8 cellular contexts compared by ENCODE assay signal in genomic region chr1:230066466-230067404, GRCh38. TPM values are rescaled to one million over a fixed set of nuclear protein-coding genes. Genes with fewer than 3 reads are reported as not detected.
DNase-seq lines count a peak whose midpoint lies in the region; ATAC-seq and TF ChIP-seq lines count a peak whose summit lies in the region.

Gene GALNT2 (plus strand): TSS chr1:230067238. CDS start chr1:230067281, 43 bp downstream.

- H3K4me3 Mint-ChIP-seq in activated T-helper 17 cell treated with anti-CD3 and anti-CD28 coated beads, Interleukin-2, amount 50 U/mL, for 72 hours = peak within 1 kb of the TSS; percentile 90
- peak within 1 kb of the TSS; percentile 84 to 95 (median 90) for H3K4me3 Mint-ChIP-seq in naive thymus-derived CD8-positive, alpha-beta T cell
- H3K4me3 Mint-ChIP-seq in stimulated activated naive B cell treated with anti-CD40 and anti-IgM and Interleukin-4, amounts not matched to agents 10 μg/mL and 1 μg/mL and 100 μg/mL, for 72 hours = peak within 1 kb of the TSS; percentile 94 to 98

- no peaks in the 10 kb centered on the region for H3K9me3 ChIP-seq in RWPE2 (ENCODE audit: severe bottlenecking)

- H3K36me3 ChIP-seq in RWPE2 (ENCODE audit: low read depth) = no peaks in the 10 kb centered on the region

- no peaks in the 10 kb centered on the region for H3K27me3 ChIP-seq in RWPE2 (ENCODE audit: insufficient read depth, poor library complexity, severe bottlenecking)

- TF ChIP-seq CTCF in RWPE2 (IDR thresholded peaks at IDR 0.05; ENCODE audit: poor library complexity, severe bottlenecking) = no peak
- TF ChIP-seq CTCF in fibroblast of mammary gland (conservative IDR thresholded peaks at IDR 0.05; ENCODE audit: control insufficient read depth, insufficient read depth, low read depth, low read length) = no peak

- H3K27ac ChIP-seq in RWPE2 (ENCODE audit: poor library complexity, severe bottlenecking) = peak within 1 kb of the TSS; percentile 70

- peak within 1 kb of the TSS; percentile 66 for H3K4me3 ChIP-seq in RWPE2 (ENCODE audit: severe bottlenecking)
- H3K4me3 ChIP-seq in fibroblast of mammary gland (ENCODE audit: control insufficient read depth, low read depth, low read length) = peak within 1 kb of the TSS; percentile 86

- peak within 1 kb of the TSS; percentile 77 for H3K27ac Mint-ChIP-seq in activated T-helper 17 cell treated with anti-CD3 and anti-CD28 coated beads, Interleukin-2, amount 50 U/mL, for 72 hours
- H3K27ac Mint-ChIP-seq in naive thymus-derived CD8-positive, alpha-beta T cell = peak within 1 kb of the TSS; percentile 81 to 96 (median 94)
- H3K27ac Mint-ChIP-seq in stimulated activated naive B cell treated with anti-CD40 and anti-IgM and Interleukin-4, amounts not matched to agents 10 μg/mL and 1 μg/mL and 100 μg/mL, for 72 hours = peak within 1 kb of the TSS; percentile 97

- H3K4me1 ChIP-seq in RWPE2 (ENCODE audit: insufficient read depth, poor library complexity, severe bottlenecking) = no peaks in the 10 kb centered on the region

- POLR2A ChIA-PET in naive thymus-derived CD8-positive, alpha-beta T cell (lab: Charles Lee) = interaction anchor here (1.0 to 1.5 kb wide), 3 partner anchors 12 to 509 kb away, joined by 3 to 5 read pairs (median 4); partner anchors contain the start of gene ABCB10

- peak; percentile 82 for ATAC-seq in RWPE2 (ENCODE audit: low read depth)
- ATAC-seq in activated T-helper 17 cell treated with anti-CD3 and anti-CD28 coated beads, Interleukin-2, amount 50 U/mL, for 72 hours (replicated peaks) = peak; percentile 90
- ATAC-seq in naive thymus-derived CD8-positive, alpha-beta T cell = peak; percentile 81 to 86
- peak; percentile 84 to 90 for ATAC-seq in stimulated activated naive B cell treated with anti-CD40 and anti-IgM and Interleukin-4, amounts not matched to agents 10 μg/mL and 1 μg/mL and 100 μg/mL, for 72 hours (replicated peaks)

- no peaks in the 10 kb centered on the region for H3K27me3 Mint-ChIP-seq in activated T-helper 17 cell treated with anti-CD3 and anti-CD28 coated beads, Interleukin-2, amount 50 U/mL, for 72 hours
- no peaks in the 10 kb centered on the region for H3K27me3 Mint-ChIP-seq in naive thymus-derived CD8-positive, alpha-beta T cell
- H3K27me3 Mint-ChIP-seq in stimulated activated naive B cell treated with anti-CD40 and anti-IgM and Interleukin-4, amounts not matched to agents 10 μg/mL and 1 μg/mL and 100 μg/mL, for 72 hours = no peaks in the 10 kb centered on the region

- DNase-seq in EL = peak; percentile 90
- peak; percentile 77 for DNase-seq in H4 (ENCODE audit: low spot score)
- DNase-seq in LoVo (ENCODE audit: low spot score) = peak; percentile 93
- DNase-seq in RWPE2 (ENCODE audit: low spot score) = no peak
- DNase-seq in fibroblast of mammary gland (ENCODE audit: low read depth) = peak; percentile 74
- DNase-seq in naive thymus-derived CD8-positive, alpha-beta T cell = peak; percentile 83 to 93 (median 88)
- DNase-seq in stimulated activated naive B cell treated with anti-CD40 and anti-IgM and Interleukin-4, amounts not matched to agents 10 μg/mL and 1 μg/mL and 100 μg/mL, for 72 hours = peak; percentile 88

- peaks cover 12% of the 10 kb centered on the region for H3K36me3 Mint-ChIP-seq in activated T-helper 17 cell treated with anti-CD3 and anti-CD28 coated beads, Interleukin-2, amount 50 U/mL, for 72 hours (ENCODE audit: low read depth)
- H3K36me3 Mint-ChIP-seq in naive thymus-derived CD8-positive, alpha-beta T cell = peaks cover 0 to 3% (median 0%) of the 10 kb centered on the region in 3 donors
- H3K36me3 Mint-ChIP-seq in stimulated activated naive B cell treated with anti-CD40 and anti-IgM and Interleukin-4, amounts not matched to agents 10 μg/mL and 1 μg/mL and 100 μg/mL, for 72 hours = peaks cover 2 to 8% of the 10 kb centered on the region in 2 donors

- peaks cover 3% of the 10 kb centered on the region for H3K9me3 Mint-ChIP-seq in activated T-helper 17 cell treated with anti-CD3 and anti-CD28 coated beads, Interleukin-2, amount 50 U/mL, for 72 hours
- peaks cover 0 to 3% (median 0%) of the 10 kb centered on the region in 9 donors for H3K9me3 Mint-ChIP-seq in naive thymus-derived CD8-positive, alpha-beta T cell
- H3K9me3 Mint-ChIP-seq in stimulated activated naive B cell treated with anti-CD40 and anti-IgM and Interleukin-4, amounts not matched to agents 10 μg/mL and 1 μg/mL and 100 μg/mL, for 72 hours = peaks cover 0 to 4% of the 10 kb centered on the region in 2 donors

- H3K4me1 Mint-ChIP-seq in activated T-helper 17 cell treated with anti-CD3 and anti-CD28 coated beads, Interleukin-2, amount 50 U/mL, for 72 hours = peaks cover 23% of the 10 kb centered on the region
- H3K4me1 Mint-ChIP-seq in naive thymus-derived CD8-positive, alpha-beta T cell = peaks cover 16 to 50% (median 39%) of the 10 kb centered on the region in 4 donors
- H3K4me1 Mint-ChIP-seq in stimulated activated naive B cell treated with anti-CD40 and anti-IgM and Interleukin-4, amounts not matched to agents 10 μg/mL and 1 μg/mL and 100 μg/mL, for 72 hours = peaks cover 28 to 45% of the 10 kb centered on the region in 2 donors

RNA-seq across cellular contexts. Expression of gene GALNT2, which starts in this region (rescaled TPM):
- 40.9 and 50.4 TPM in 2 replicates for total RNA-seq in H4 (2014; rRNA removed; shearing (Covaris generic))
- 10 to 100 TPM; 49.7 to 53.6 TPM for total RNA-seq in activated T-helper 17 cell treated with anti-CD3 and anti-CD28 coated beads, Interleukin-2, amount 50 U/mL, for 72 hours
- total RNA-seq in naive thymus-derived CD8-positive, alpha-beta T cell = 10 to 100 TPM; 20.6 to 22.2 TPM
- polyA plus RNA-seq in naive thymus-derived CD8-positive, alpha-beta T cell = 10 to 100 TPM; 10.7 to 15.3 (median 11.0) TPM
